Comparison of ENCODE assay signal across 28 cellular contexts in genomic region chr10:57960406-57960805, GRCh38.
"Had no signal": no experiment of that assay in that cellular context is flagged by ENCODE, and none has a peak within 500 bp of the region (broad histone marks: within the 10 kb centered on the region; RNA-seq: fewer than 3 reads in every experiment).

No MANE protein-coding gene starts in this region.

- H3K36me3 Mint-ChIP-seq: mesothelial cell of epicardium; naive B cell; natural killer cell; neural progenitor cell; stimulated activated memory B cell treated with anti-CD40 and anti-IgM and Interleukin-4, amounts not matched to agents 10 μg/mL and 1 μg/mL and 100 μg/mL, for 72 hours had no signal

- H3K4me1 ChIP-seq: neural progenitor cell, parathyroid adenoma, psoas muscle, right atrium auricular region, testis, transverse colon, upper lobe of left lung, vagina had no signal

- H3K4me3 ChIP-seq: left ventricle myocardium inferior, lung, neural progenitor cell, psoas muscle, right atrium auricular region, right lobe of liver, smooth muscle cell, testis, thyroid gland, transverse colon, upper lobe of left lung, vagina had no signal

- H3K9ac ChIP-seq: neural progenitor cell, parathyroid adenoma had no signal

- DNase-seq: hippocampal formation; left ventricle myocardium inferior; mesendoderm; naive B cell; natural killer cell; nephron progenitor cell; occipital lobe; psoas muscle; right lobe of liver; stimulated activated CD4-positive, alpha-beta T cell treated with anti-CD3 and anti-CD28 coated beads, Interleukin-1b, Interleukin-23, amount 100 ng/mL, for 48 hours; stimulated activated CD4-positive, alpha-beta T cell treated with anti-CD3 and anti-CD28 coated beads, Interleukin-2, amount 100 ng/mL, for 48 hours; stimulated activated CD4-positive, alpha-beta T cell treated with anti-CD3 and anti-CD28 coated beads, Interleukin-4, amount 100 ng/mL, for 4 hours; stimulated activated CD8-positive, alpha-beta memory T cell treated with anti-CD3 and anti-CD28 coated beads, Interleukin-4, amount 100 ng/mL, for 48 hours; stimulated activated naive CD4-positive, alpha-beta T cell treated with Interleukin-2 at 50 U/mL for 16 hours; stimulated activated naive CD8-positive, alpha-beta T cell treated with anti-CD3 and anti-CD28 coated beads, Interleukin-15, amount 100 ng/mL, for 72 hours; testis; thyroid gland; transverse colon; upper lobe of left lung had no signal

- H3K27ac ChIP-seq: left ventricle myocardium inferior, neural progenitor cell, neutrophil, parathyroid adenoma, psoas muscle, right atrium auricular region, right lobe of liver, testis, transverse colon, upper lobe of left lung, vagina had no signal

- ATAC-seq: natural killer cell; psoas muscle; stimulated activated memory B cell treated with anti-CD40 and anti-IgM and Interleukin-4, amounts not matched to agents 10 μg/mL and 1 μg/mL and 100 μg/mL, for 72 hours; stimulated activated naive CD8-positive, alpha-beta T cell treated with anti-CD3 and anti-CD28 coated beads, Interleukin-15, amount 100 ng/mL, for 72 hours had no signal

- H3K9me3 ChIP-seq: left ventricle myocardium inferior, neutrophil, psoas muscle, right atrium auricular region, right lobe of liver, testis, thyroid gland, transverse colon, upper lobe of left lung, vagina had no signal

- H3K36me3 ChIP-seq: left ventricle myocardium inferior, neural progenitor cell, neutrophil, right atrium auricular region, right lobe of liver, thyroid gland, transverse colon, upper lobe of left lung, vagina had no signal

- H3K27me3 ChIP-seq: neural progenitor cell, neutrophil, right atrium auricular region, right lobe of liver, testis, thyroid gland, transverse colon, upper lobe of left lung, vagina had no signal

- H3K79me2 ChIP-seq: parathyroid adenoma had no signal

- H3K4me2 ChIP-seq: neural progenitor cell, smooth muscle cell had no signal

- H2AFZ ChIP-seq: neural progenitor cell, parathyroid adenoma had no signal

- H3K27ac Mint-ChIP-seq: mesothelial cell of epicardium; naive B cell; natural killer cell; nephron progenitor cell; neural progenitor cell; stimulated activated memory B cell treated with anti-CD40 and anti-IgM and Interleukin-4, amounts not matched to agents 10 μg/mL and 1 μg/mL and 100 μg/mL, for 72 hours; stimulated activated naive CD8-positive, alpha-beta T cell treated with anti-CD3 and anti-CD28 coated beads, Interleukin-15, amount 100 ng/mL, for 72 hours had no signal

- H3K27me3 Mint-ChIP-seq: naive B cell; stimulated activated memory B cell treated with anti-CD40 and anti-IgM and Interleukin-4, amounts not matched to agents 10 μg/mL and 1 μg/mL and 100 μg/mL, for 72 hours; stimulated activated naive CD8-positive, alpha-beta T cell treated with anti-CD3 and anti-CD28 coated beads, Interleukin-15, amount 100 ng/mL, for 72 hours had no signal

- H3K4me1 Mint-ChIP-seq: mesothelial cell of epicardium; naive B cell; natural killer cell; nephron progenitor cell; neural progenitor cell; stimulated activated memory B cell treated with anti-CD40 and anti-IgM and Interleukin-4, amounts not matched to agents 10 μg/mL and 1 μg/mL and 100 μg/mL, for 72 hours; stimulated activated naive CD8-positive, alpha-beta T cell treated with anti-CD3 and anti-CD28 coated beads, Interleukin-15, amount 100 ng/mL, for 72 hours had no signal

- H3K4me3 Mint-ChIP-seq: mesothelial cell of epicardium; naive B cell; natural killer cell; nephron progenitor cell; neural progenitor cell; stimulated activated memory B cell treated with anti-CD40 and anti-IgM and Interleukin-4, amounts not matched to agents 10 μg/mL and 1 μg/mL and 100 μg/mL, for 72 hours; stimulated activated naive CD8-positive, alpha-beta T cell treated with anti-CD3 and anti-CD28 coated beads, Interleukin-15, amount 100 ng/mL, for 72 hours had no signal
